ENCODE assay signal across 11 cellular contexts in genomic region chr6:56682580-56682979, GRCh38.
"Had no signal": no experiment of that assay in that cellular context is flagged by ENCODE, and none has a peak within 500 bp of the region (broad histone marks: within the 10 kb centered on the region; RNA-seq: fewer than 3 reads in every experiment).

No MANE protein-coding gene starts in this region.

- H3K27ac ChIP-seq: left lung had no signal

- H3K4me1 ChIP-seq: left lung had no signal

- H3K36me3 ChIP-seq: left lung, transverse colon had no signal

- H3K27me3 ChIP-seq: left lung, transverse colon had no signal

- H3K9me3 ChIP-seq: left lung, transverse colon had no signal

- ATAC-seq: activated T-helper 17 cell treated with anti-CD3 and anti-CD28 coated beads, Interleukin-2, amount 50 U/mL, for 72 hours; left lung; stimulated activated memory B cell treated with anti-CD40 and anti-IgM and Interleukin-4, amounts not matched to agents 10 μg/mL and 1 μg/mL and 100 μg/mL, for 72 hours had no signal

- H3K4me3 ChIP-seq: left lung, transverse colon had no signal

- DNase-seq: activated CD4-positive, alpha-beta T cell treated with anti-CD3 and anti-CD28 coated beads, Interleukin-2, amount 50 U/mL, for 48 hours; activated CD4-positive, CD25-positive, alpha-beta regulatory T cell treated with anti-CD3 and anti-CD28 coated beads, Interleukin-2, amount 50 U/mL, for 72 hours; activated naive CD4-positive, alpha-beta T cell treated with Interleukin-2 at 50 U/mL for 16 hours; dermis blood vessel endothelial cell; hypothalamus; kidney; left lung; mesendoderm; transverse colon had no signal
